Comparison of ENCODE assay signal across 1 cellular context in the genomic region with DNA sequence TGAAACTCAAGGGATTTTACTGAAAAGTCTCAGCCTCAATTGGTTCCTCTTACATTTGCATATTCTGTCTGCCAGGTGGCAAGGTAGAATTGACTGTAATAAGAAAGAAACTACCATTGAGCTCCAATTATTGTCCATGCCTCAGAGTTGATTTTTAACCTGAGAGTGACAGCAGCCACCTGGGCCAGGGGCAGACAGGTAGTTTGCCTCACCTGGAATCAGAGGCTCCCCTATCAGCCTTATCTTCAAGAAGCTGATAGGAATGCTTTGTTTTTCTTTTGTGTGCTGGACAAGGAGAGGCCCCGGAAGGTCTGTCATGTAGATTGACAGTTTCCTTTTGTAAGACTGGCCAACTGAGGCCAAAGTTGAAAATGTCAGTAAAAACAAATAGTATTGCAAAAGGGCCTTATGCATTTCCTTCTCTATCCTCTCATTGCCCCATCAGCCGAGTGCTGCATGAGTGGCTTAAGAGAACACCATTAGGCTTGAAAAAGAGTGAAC.
TF ChIP-seq lines count a peak whose summit lies in the region.

No MANE protein-coding gene starts in this region.

TF ChIP-seq in SK-N-SH treated with all-trans-retinoic acid at 6 μM for 48 hours, 23 proteins besides CTCF, POLR2A, EP300 and RAD21 (continued from another document):
- TF ChIP-seq, protein P1, sequence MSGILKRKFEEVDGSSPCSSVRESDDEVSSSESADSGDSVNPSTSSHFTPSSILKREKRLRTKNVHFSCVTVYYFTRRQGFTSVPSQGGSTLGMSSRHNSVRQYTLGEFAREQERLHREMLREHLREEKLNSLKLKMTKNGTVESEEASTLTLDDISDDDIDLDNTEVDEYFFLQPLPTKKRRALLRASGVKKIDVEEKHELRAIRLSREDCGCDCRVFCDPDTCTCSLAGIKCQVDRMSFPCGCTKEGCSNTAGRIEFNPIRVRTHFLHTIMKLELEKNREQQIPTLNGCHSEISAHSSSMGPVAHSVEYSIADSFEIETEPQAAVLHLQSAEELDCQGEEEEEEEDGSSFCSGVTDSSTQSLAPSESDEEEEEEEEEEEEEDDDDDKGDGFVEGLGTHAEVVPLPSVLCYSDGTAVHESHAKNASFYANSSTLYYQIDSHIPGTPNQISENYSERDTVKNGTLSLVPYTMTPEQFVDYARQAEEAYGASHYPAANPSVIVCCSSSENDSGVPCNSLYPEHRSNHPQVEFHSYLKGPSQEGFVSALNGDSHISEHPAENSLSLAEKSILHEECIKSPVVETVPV (CRISPR knock-in tag; IDR thresholded peaks at IDR 0.05) = no peak
- TF ChIP-seq ZNF8 (CRISPR knock-in tag; IDR thresholded peaks at IDR 0.05) = no peak
TF ChIP-seq in SK-N-SH treated with all-trans-retinoic acid at 6 μM for 48 hours: peak in this region for 0.
